ENCODE assay signal across 14 cellular contexts in the genomic region with DNA sequence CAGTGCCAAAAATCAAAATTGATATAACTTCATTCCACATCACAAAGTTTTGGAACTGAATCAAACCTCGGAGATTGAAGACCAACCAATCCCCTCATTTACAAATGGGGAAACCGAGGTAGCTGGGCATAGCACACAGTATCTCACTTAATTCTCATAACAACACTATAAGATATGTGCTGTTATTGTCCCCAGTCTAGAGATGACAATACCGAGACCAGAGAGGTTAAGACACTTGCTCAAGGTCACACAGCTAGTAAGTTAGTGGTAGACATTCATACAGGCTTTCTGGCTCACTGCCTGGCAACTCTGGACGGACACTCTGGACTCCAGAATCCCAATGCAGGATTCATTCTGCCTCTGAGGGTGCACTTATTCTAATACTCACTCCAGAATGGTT.
"Had no signal": no experiment of that assay in that cellular context is flagged by ENCODE, and none has a peak within 500 bp of the region (broad histone marks: within the 10 kb centered on the region; RNA-seq: fewer than 3 reads in every experiment).

No MANE protein-coding gene starts in this region.

- H3K36me3 ChIP-seq: adrenal gland, breast epithelium, SJCRH30 had no signal

- H3K27ac ChIP-seq: adrenal gland, body of pancreas, breast epithelium, PC-9, SJCRH30, SK-N-MC had no signal

- H3K4me1 ChIP-seq: breast epithelium, SJCRH30 had no signal

- H3K9me3 ChIP-seq: adrenal gland, body of pancreas, breast epithelium, SJCRH30 had no signal

- H3K9me3 Mint-ChIP-seq: activated B cell treated with CpG ODN at 0.5 μM for 24 hours; activated CD4-positive, alpha-beta memory T cell treated with anti-CD3 and anti-CD28 coated beads for 36 hours; activated naive CD4-positive, alpha-beta T cell treated with anti-CD3 and anti-CD28 coated beads for 36 hours; activated naive CD4-positive, alpha-beta T cell treated with anti-CD3 and anti-CD28 coated beads, Interleukin-2, amount 50 U/mL, for 72 hours; activated T-cell treated with anti-CD3 and anti-CD28 coated beads, Interleukin-2, amount 50 U/mL, for 4 hours; activated T-helper 1 cell treated with anti-CD3 and anti-CD28 coated beads, Interleukin-12 subunit alpha, Interleukin-12 subunit beta, Interleukin-2, Interleukin-4 antibody, amounts not matched to agents 30 ng/mL and 10 ng/mL and 1 ng/mL, durations not matched to agents 14 hours and 24 hours and 36 hours; T-cell had no signal

- H2AFZ ChIP-seq: PC-9 had no signal

- H3K4me3 ChIP-seq: adrenal gland, body of pancreas, breast epithelium, PC-9, SJCRH30, SK-N-MC had no signal

- H3K4me3 Mint-ChIP-seq: activated B cell treated with CpG ODN at 0.5 μM for 24 hours; activated CD4-positive, alpha-beta memory T cell treated with anti-CD3 and anti-CD28 coated beads for 36 hours; activated naive CD4-positive, alpha-beta T cell treated with anti-CD3 and anti-CD28 coated beads for 36 hours; activated T-cell treated with anti-CD3 and anti-CD28 coated beads, Interleukin-2, amount 50 U/mL, for 4 hours; activated T-helper 1 cell treated with anti-CD3 and anti-CD28 coated beads, Interleukin-12 subunit alpha, Interleukin-12 subunit beta, Interleukin-2, Interleukin-4 antibody, amounts not matched to agents 30 ng/mL and 10 ng/mL and 1 ng/mL, durations not matched to agents 14 hours and 24 hours and 36 hours; T-cell; T-helper 17 cell had no signal

- DNase-seq: activated B cell treated with CpG ODN at 0.5 μM for 24 hours had no signal

- H3K27ac Mint-ChIP-seq: activated B cell treated with CpG ODN at 0.5 μM for 24 hours; activated CD4-positive, alpha-beta memory T cell treated with anti-CD3 and anti-CD28 coated beads for 36 hours; activated naive CD4-positive, alpha-beta T cell treated with anti-CD3 and anti-CD28 coated beads for 36 hours; activated naive CD4-positive, alpha-beta T cell treated with anti-CD3 and anti-CD28 coated beads, Interleukin-2, amount 50 U/mL, for 72 hours; activated T-helper 1 cell treated with anti-CD3 and anti-CD28 coated beads, Interleukin-12 subunit alpha, Interleukin-12 subunit beta, Interleukin-2, Interleukin-4 antibody, amounts not matched to agents 30 ng/mL and 10 ng/mL and 1 ng/mL, durations not matched to agents 14 hours and 24 hours and 36 hours; T-cell; T-helper 17 cell had no signal

- H3K27me3 ChIP-seq: adrenal gland, body of pancreas, breast epithelium, SJCRH30 had no signal

- H3K36me3 Mint-ChIP-seq: activated CD4-positive, alpha-beta memory T cell treated with anti-CD3 and anti-CD28 coated beads for 36 hours; activated naive CD4-positive, alpha-beta T cell treated with anti-CD3 and anti-CD28 coated beads, Interleukin-2, amount 50 U/mL, for 72 hours; T-cell had no signal
